ENCODE assay signal across 18 cellular contexts in the genomic region with DNA sequence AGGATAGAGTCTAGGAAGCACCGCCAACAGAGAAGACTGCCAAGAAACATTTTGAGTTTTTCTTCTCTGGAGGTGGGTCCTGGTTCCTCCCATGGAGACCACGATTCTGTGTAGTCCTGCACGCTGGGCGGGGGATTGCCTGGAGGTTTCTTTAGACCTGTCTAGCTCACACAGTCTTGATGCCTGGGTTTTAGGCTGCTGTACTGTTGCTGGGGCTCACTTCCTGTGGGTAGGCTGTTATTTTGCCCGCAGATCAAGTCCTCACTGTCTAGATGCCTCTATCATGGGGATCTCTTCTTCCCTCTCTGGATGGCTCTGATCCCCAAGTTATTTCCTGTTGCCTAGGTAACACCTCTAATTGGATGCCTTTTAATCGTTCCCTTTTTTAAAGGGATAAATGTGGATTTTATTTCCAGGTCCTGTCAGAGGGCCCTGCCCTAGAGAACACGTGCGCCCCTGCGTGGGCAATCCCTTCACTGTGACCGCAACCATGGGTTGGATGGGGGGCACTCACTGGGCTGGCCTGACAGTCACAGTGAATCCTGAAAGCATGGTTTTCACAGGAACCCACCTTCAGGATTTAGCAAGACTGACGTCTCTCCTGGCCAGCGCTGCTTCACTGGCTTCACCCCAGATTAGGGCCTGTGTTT. TPM values are rescaled to one million over a fixed set of nuclear protein-coding genes. Genes with fewer than 3 reads are reported as not detected.
"Had no signal": no experiment of that assay in that cellular context is flagged by ENCODE, and none has a peak within 500 bp of the region (broad histone marks: within the 10 kb centered on the region; RNA-seq: fewer than 3 reads in every experiment).

No MANE protein-coding gene starts in this region.

- H3K36me3 ChIP-seq: cardiac muscle cell, right lobe of liver, suprapubic skin, upper lobe of left lung had no signal

- H3K27ac ChIP-seq: cardiac muscle cell, coronary artery, foreskin keratinocyte, psoas muscle, right lobe of liver, suprapubic skin, upper lobe of left lung had no signal

- ATAC-seq: foreskin keratinocyte, psoas muscle, right lobe of liver had no signal

- H3K4me2 ChIP-seq: smooth muscle cell had no signal

- H3K4me1 ChIP-seq: foreskin keratinocyte had no signal

- H3K4me3 Mint-ChIP-seq: activated T-helper 1 cell treated with anti-CD3 and anti-CD28 coated beads, Interleukin-12 subunit alpha, Interleukin-12 subunit beta, Interleukin-2, Interleukin-4 antibody, amounts not matched to agents 30 ng/mL and 10 ng/mL and 1 ng/mL, durations not matched to agents 14 hours and 24 hours and 36 hours; nephron progenitor cell; stimulated activated naive CD8-positive, alpha-beta T cell treated with anti-CD3 and anti-CD28 coated beads, Interleukin-15, Interleukin-2, amounts not matched to agents 100 ng/mL and 50 ng/mL, for 24 hours; T-helper 2 cell treated with Interferon-gamma antibody and Interleukin-4, amounts not matched to agents 5 μg/mL and 100 μg/mL, for 36 hours had no signal

- H3K27me3 ChIP-seq: cardiac muscle cell, right lobe of liver had no signal

- H3K27ac Mint-ChIP-seq: activated T-helper 1 cell treated with anti-CD3 and anti-CD28 coated beads, Interleukin-12 subunit alpha, Interleukin-12 subunit beta, Interleukin-2, Interleukin-4 antibody, amounts not matched to agents 30 ng/mL and 10 ng/mL and 1 ng/mL, durations not matched to agents 14 hours and 24 hours and 36 hours; nephron progenitor cell; stimulated activated naive CD8-positive, alpha-beta T cell treated with anti-CD3 and anti-CD28 coated beads, Interleukin-15, Interleukin-2, amounts not matched to agents 100 ng/mL and 50 ng/mL, for 24 hours; T-helper 2 cell treated with Interferon-gamma antibody and Interleukin-4, amounts not matched to agents 5 μg/mL and 100 μg/mL, for 36 hours had no signal

- H3K4me3 ChIP-seq: cardiac muscle cell, coronary artery, psoas muscle, right lobe of liver, smooth muscle cell, suprapubic skin, upper lobe of left lung had no signal

- H3K9me3 Mint-ChIP-seq: activated T-helper 1 cell treated with anti-CD3 and anti-CD28 coated beads, Interleukin-12 subunit alpha, Interleukin-12 subunit beta, Interleukin-2, Interleukin-4 antibody, amounts not matched to agents 30 ng/mL and 10 ng/mL and 1 ng/mL, durations not matched to agents 14 hours and 24 hours and 36 hours; nephron progenitor cell; stimulated activated naive CD8-positive, alpha-beta T cell treated with anti-CD3 and anti-CD28 coated beads, Interleukin-15, Interleukin-2, amounts not matched to agents 100 ng/mL and 50 ng/mL, for 24 hours; T-helper 2 cell treated with Interferon-gamma antibody and Interleukin-4, amounts not matched to agents 5 μg/mL and 100 μg/mL, for 36 hours had no signal

- H3K27me3 Mint-ChIP-seq: stimulated activated naive CD8-positive, alpha-beta T cell treated with anti-CD3 and anti-CD28 coated beads, Interleukin-15, Interleukin-2, amounts not matched to agents 100 ng/mL and 50 ng/mL, for 24 hours had no signal

- DNase-seq: activated CD4-positive, CD25-positive, alpha-beta regulatory T cell treated with anti-CD3 and anti-CD28 coated beads, Interleukin-2, amount 50 U/mL, for 72 hours; activated naive CD4-positive, alpha-beta T cell; effector memory CD4-positive, alpha-beta T cell; foreskin keratinocyte; glutamatergic neuron; nephron progenitor cell; psoas muscle; right lobe of liver; upper lobe of left lung had no signal

RNA-seq across cellular contexts. Expression of a gene that starts 52.2 kb away (rescaled TPM):
- total RNA-seq: foreskin keratinocyte, mesenteric fat pad, osteoblast, psoas muscle, right lobe of liver had no signal
- polyA plus RNA-seq: foreskin keratinocyte had no signal
